20 cellular contexts compared by ENCODE assay signal in genomic region chr7:144038887-144039286, GRCh38. TPM values are rescaled to one million over a fixed set of nuclear protein-coding genes. Genes with fewer than 3 reads are reported as not detected.
"Had no signal": no experiment of that assay in that cellular context is flagged by ENCODE, and none has a peak within 500 bp of the region (broad histone marks: within the 10 kb centered on the region; RNA-seq: fewer than 3 reads in every experiment).

No MANE protein-coding gene starts in this region.

- H3K36me3 ChIP-seq: esophagus squamous epithelium, heart right ventricle, right lobe of liver, thoracic aorta, tibial nerve, upper lobe of left lung had no signal

- ATAC-seq: effector memory CD8-positive, alpha-beta T cell; heart right ventricle; natural killer cell treated with Interleukin-12 subunit alpha and Interleukin-12 subunit beta and Interleukin-15 and Interleukin-18, amount 100 ng/mL, for 72 hours; right lobe of liver; stimulated activated naive B cell treated with anti-CD40 and anti-IgM and Interleukin-4, amounts not matched to agents 10 μg/mL and 1 μg/mL and 100 μg/mL, for 72 hours had no signal

- H3K4me1 ChIP-seq: esophagus squamous epithelium, parathyroid adenoma, right lobe of liver, upper lobe of left lung had no signal

- H3K79me2 ChIP-seq: parathyroid adenoma had no signal

- H3K9me3 ChIP-seq: esophagus squamous epithelium, heart right ventricle, right lobe of liver, thoracic aorta, tibial nerve, upper lobe of left lung had no signal

- DNase-seq: cortex of kidney; effector memory CD8-positive, alpha-beta T cell; erythroblast; esophagus squamous epithelium; foreskin melanocyte; glutamatergic neuron; heart right ventricle; hippocampal formation; islet precursor cell; kidney glomerular epithelial cell; right lobe of liver; small intestine; stimulated activated CD4-positive, alpha-beta T cell treated with anti-CD3 and anti-CD28 coated beads, Interleukin-15, amount 100 ng/mL, for 24 hours; stimulated activated CD4-positive, alpha-beta T cell treated with anti-CD3 and anti-CD28 coated beads, Interleukin-2, amount 100 ng/mL, for 48 hours; stimulated activated naive B cell treated with anti-CD40 and anti-IgM and Interleukin-4, amounts not matched to agents 10 μg/mL and 1 μg/mL and 100 μg/mL, for 72 hours; upper lobe of left lung had no signal

- H2AFZ ChIP-seq: parathyroid adenoma had no signal

- H3K27me3 ChIP-seq: esophagus squamous epithelium, heart right ventricle, right lobe of liver, tibial nerve, upper lobe of left lung had no signal

- H3K4me3 ChIP-seq: esophagus squamous epithelium, heart right ventricle, right lobe of liver, thoracic aorta, tibial nerve, upper lobe of left lung had no signal

- H3K27ac ChIP-seq: esophagus squamous epithelium, parathyroid adenoma, right lobe of liver, thoracic aorta, tibial nerve, upper lobe of left lung had no signal

- H3K9ac ChIP-seq: parathyroid adenoma had no signal

RNA-seq across cellular contexts. Expression of gene OR2A5, which starts 9.9 kb away (rescaled TPM):
- polyA plus RNA-seq: heart right ventricle, small intestine had no signal

RNA-seq across cellular contexts. Expression of gene OR2A25, which starts 30.7 kb away (rescaled TPM):
- polyA plus RNA-seq: heart right ventricle, small intestine had no signal

RNA-seq across cellular contexts. Expression of gene OR6B1, which starts 38.8 kb away (rescaled TPM):
- polyA plus RNA-seq: heart right ventricle, small intestine had no signal

RNA-seq across cellular contexts. Expression of gene OR2A12, which starts 47.2 kb away (rescaled TPM):
- polyA plus RNA-seq: heart right ventricle, small intestine had no signal
